26 cellular contexts compared by ENCODE assay signal in the genomic region with DNA sequence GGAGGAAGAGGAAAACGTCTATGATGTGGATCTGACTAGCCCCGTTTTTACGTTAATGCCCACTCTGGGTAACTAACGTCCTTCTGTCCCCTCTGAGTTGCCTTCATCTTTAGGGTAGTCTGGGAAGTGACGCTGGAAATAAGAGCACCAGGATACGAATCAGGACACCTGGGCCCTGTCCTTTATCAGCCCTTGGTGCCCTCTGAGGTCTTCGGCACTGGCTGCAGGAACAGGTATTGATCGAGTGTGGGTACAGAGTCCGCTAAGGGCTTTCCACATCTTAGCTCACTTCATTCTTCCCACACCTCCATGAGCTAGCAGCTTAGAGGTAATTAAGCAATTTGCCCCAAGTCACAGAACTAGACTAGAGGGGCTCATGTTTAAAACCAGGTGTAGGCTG.
"Had no signal": no experiment of that assay in that cellular context is flagged by ENCODE, and none has a peak within 500 bp of the region (broad histone marks: within the 10 kb centered on the region; RNA-seq: fewer than 3 reads in every experiment).

No MANE protein-coding gene starts in this region.

- H3K9me3 ChIP-seq: adrenal gland, body of pancreas, esophagus squamous epithelium, gastroesophageal sphincter had no signal

- H3K27me3 ChIP-seq: adrenal gland, body of pancreas, esophagus squamous epithelium, gastroesophageal sphincter had no signal

- H3K27ac ChIP-seq: adrenal gland, body of pancreas, epithelial cell of prostate, esophagus squamous epithelium, gastroesophageal sphincter had no signal

- DNase-seq: activated CD4-positive, alpha-beta memory T cell treated with anti-CD3 and anti-CD28 coated beads for 36 hours; activated CD4-positive, alpha-beta T cell treated with anti-CD3 and anti-CD28 coated beads for 36 hours; activated CD4-positive, alpha-beta T cell treated with anti-CD3 and anti-CD28 coated beads, Interleukin-2, amount 10 ng/mL, durations not matched to agents 24 days and 14 days; activated CD4-positive, CD25-positive, alpha-beta regulatory T cell; activated CD4-positive, CD25-positive, alpha-beta regulatory T cell treated with anti-CD3 and anti-CD28 coated beads, Interleukin-2, amount 50 U/mL, for 72 hours; activated CD8-positive, alpha-beta memory T cell treated with anti-CD3 and anti-CD28 coated beads, Interleukin-2, amount 10 ng/mL, durations not matched to agents 7 days and 5 days; activated CD8-positive, alpha-beta memory T cell treated with anti-CD3 and anti-CD28 coated beads, Interleukin-2, amount 50 U/mL, for 4 hours; activated CD8-positive, alpha-beta T cell treated with anti-CD3 and anti-CD28 coated beads, Interleukin-2, amount 10 ng/mL, durations not matched to agents 7 days and 5 days; activated effector memory CD4-positive, alpha-beta T cell treated with anti-CD3 and anti-CD28 coated beads, Interleukin-2, amount 50 U/mL, for 16 hours; activated naive CD4-positive, alpha-beta T cell treated with anti-CD3 and anti-CD28 coated beads for 36 hours; activated naive CD8-positive, alpha-beta T cell treated with anti-CD3 and anti-CD28 coated beads for 36 hours; activated naive CD8-positive, alpha-beta T cell treated with anti-CD3 and anti-CD28 coated beads, Interleukin-2, amount 50 U/mL, for 24 hours; activated T-cell treated with anti-CD3 and anti-CD28 coated beads, Interleukin-2, amount 50 U/mL, for 1 hour; activated T-cell treated with anti-CD3 and anti-CD28 coated beads, Interleukin-2, amount 50 U/mL, for 48 hours; adrenal gland; amygdala; aorta; body of pancreas; caudate nucleus; effector CD8-positive, alpha-beta T cell; esophagus squamous epithelium; foreskin melanocyte; head of caudate nucleus; T-helper 2 cell had no signal

- H3K36me3 ChIP-seq: adrenal gland had no signal

- ATAC-seq: activated CD4-positive, alpha-beta T cell treated with anti-CD3 and anti-CD28 coated beads for 36 hours; activated CD8-positive, alpha-beta memory T cell treated with anti-CD3 and anti-CD28 coated beads, Interleukin-2, amount 10 ng/mL, durations not matched to agents 7 days and 5 days; activated CD8-positive, alpha-beta T cell treated with anti-CD3 and anti-CD28 coated beads, Interleukin-2, amount 10 ng/mL, durations not matched to agents 7 days and 5 days; activated naive CD8-positive, alpha-beta T cell treated with anti-CD3 and anti-CD28 coated beads, Interleukin-2, amount 50 U/mL, for 24 hours; body of pancreas; gastroesophageal sphincter had no signal

- H3K4me3 ChIP-seq: adrenal gland, body of pancreas, esophagus squamous epithelium, gastroesophageal sphincter had no signal

- H3K4me1 ChIP-seq: adrenal gland had no signal
